8 cellular contexts compared by ENCODE assay signal in genomic region chr6:36755435-36756348, GRCh38. TPM values are rescaled to one million over a fixed set of nuclear protein-coding genes. Genes with fewer than 3 reads are reported as not detected.
DNase-seq lines count a peak whose midpoint lies in the region; ATAC-seq and TF ChIP-seq lines count a peak whose summit lies in the region.

No MANE protein-coding gene starts in this region.

- no peak overlapping the region for H3K27ac ChIP-seq in mesendoderm (ENCODE audit: low read depth, low read length)

- no peak overlapping the region for H4K8ac ChIP-seq in mesendoderm (ENCODE audit: low read depth, low read length)

- H3K4me3 Mint-ChIP-seq in activated B cell treated with CpG ODN at 0.5 μM for 24 hours = peak overlapping the region; percentile 90
- H3K4me3 Mint-ChIP-seq in central memory CD8-positive, alpha-beta T cell = peak overlapping the region; percentile 51

- H3K36me3 ChIP-seq in mesendoderm (ENCODE audit: control insufficient read depth, insufficient read depth, low read length) = no peaks in the 10 kb centered on the region

- ATAC-seq in HG03342 (IDR thresholded peaks at IDR 0.05; ENCODE audit: unreplicated experiment) (peak; percentile 57), activated B cell treated with CpG ODN at 0.5 μM for 24 hours (ENCODE audit: low read depth) (peak; percentile 60)
- peak; percentile 90 for ATAC-seq in central memory CD8-positive, alpha-beta T cell (replicated peaks; ENCODE audit: extremely low read depth, poor library complexity, severe bottlenecking)

- CTCF ChIA-PET in GM10248 (lab: Yijun Ruan, JAX) (interaction anchor here (0.8 to 25.8 kb wide), 11 partner anchors 21 to 660 kb away, joined by 3 to 596 read pairs (median 3); no protein-coding TSS in a partner anchor), activated B cell treated with CpG ODN at 0.5 μM for 24 hours (lab: Charles Lee) (interaction anchor here (0.9 to 7.1 kb wide), 7 partner anchors 11 to 139 kb away, joined by 3 to 121 read pairs (median 8); partner anchors contain the start of gene CDKN1A)

- no peak overlapping the region for H2AK5ac ChIP-seq in mesendoderm (ENCODE audit: low read length)

- no peak overlapping the region for H3K56ac ChIP-seq in mesendoderm (ENCODE audit: low read length)

- no peak overlapping the region for H3K4me3 ChIP-seq in mesendoderm (ENCODE audit: low read length)

- intact Hi-C loops in activated B cell treated with CpG ODN at 0.5 μM for 24 hours (cut with micrococcal nuclease) = loop anchor here (1.0 to 5.0 kb wide), 3 partner anchors 15 to 313 kb away; partner anchors contain the start of genes KCTD20 and PXT1

- TF ChIP-seq CTCF in GM10248 (IDR thresholded peaks at IDR 0.05; ENCODE audit: control extremely low read depth, extremely low read depth, low read depth, missing control alignments) = no peak
- TF ChIP-seq CTCF in activated B cell treated with CpG ODN at 0.5 μM for 24 hours (IDR thresholded peaks at IDR 0.05) = no peak

- peak overlapping the region; percentile 97 for H3K27ac Mint-ChIP-seq in activated B cell treated with CpG ODN at 0.5 μM for 24 hours
- peak overlapping the region; percentile 99 for H3K27ac Mint-ChIP-seq in central memory CD8-positive, alpha-beta T cell (ENCODE audit: low read depth)

- no peaks in the 10 kb centered on the region for H3K27me3 Mint-ChIP-seq in activated B cell treated with CpG ODN at 0.5 μM for 24 hours
- H3K27me3 Mint-ChIP-seq in central memory CD8-positive, alpha-beta T cell = no peaks in the 10 kb centered on the region

- H3K27me3 ChIP-seq in mesendoderm (ENCODE audit: insufficient read depth, low read length, poor library complexity) = no peaks in the 10 kb centered on the region

- H3K36me3 Mint-ChIP-seq in activated B cell treated with CpG ODN at 0.5 μM for 24 hours (ENCODE audit: low read depth) = peaks cover 24% of the 10 kb centered on the region
- peaks cover 5% of the 10 kb centered on the region for H3K36me3 Mint-ChIP-seq in central memory CD8-positive, alpha-beta T cell (ENCODE audit: insufficient read depth)

- H3K23ac ChIP-seq in mesendoderm (ENCODE audit: low read length) = no peak overlapping the region

- H4K5ac ChIP-seq in mesendoderm (ENCODE audit: low read length) = no peak overlapping the region

- H2BK120ac ChIP-seq in mesendoderm (ENCODE audit: low read depth, low read length) = no peak overlapping the region

- DNase-seq in GM10248 (ENCODE audit: extremely low spot score) = peak; percentile 71
- DNase-seq in activated B cell treated with CpG ODN at 0.5 μM for 24 hours = peak; percentile 51
- DNase-seq in central memory CD8-positive, alpha-beta T cell (ENCODE audit: low spot score in 2 of 2) = peak; percentile 35 to 74
- DNase-seq in stimulated activated CD4-positive, alpha-beta T cell treated with anti-CD3 and anti-CD28 coated beads, TNF-alpha, amount 100 ng/mL, for 4 hours (ENCODE audit: low read depth in 3 of 3) = peak; percentile 39 to 61 (median 56)
- no peak for DNase-seq in mesendoderm
- no peak for DNase-seq in NCI-H1092 treated with DMSO at 0.1 percent for 48 hours (lab: John Stamatoyannopoulos, UW)
- DNase-seq in iPS-NIHi11 (ENCODE audit: low spot score) = no peak

- no CpG with 5 or more reads among the region's 19 CpGs for WGBS in mesendoderm (ENCODE audit: extremely low coverage, insufficient coverage, low lambda C conversion rate)

- H3K9me3 Mint-ChIP-seq in activated B cell treated with CpG ODN at 0.5 μM for 24 hours = no peaks in the 10 kb centered on the region
- no peaks in the 10 kb centered on the region for H3K9me3 Mint-ChIP-seq in central memory CD8-positive, alpha-beta T cell

- H3K4me1 Mint-ChIP-seq in activated B cell treated with CpG ODN at 0.5 μM for 24 hours = peaks cover 92% of the 10 kb centered on the region
- H3K4me1 Mint-ChIP-seq in central memory CD8-positive, alpha-beta T cell = peaks cover 75% of the 10 kb centered on the region

- POLR2A ChIA-PET in GM10248 (lab: Yijun Ruan, JAX) = interaction anchor here (1.1 to 1.7 kb wide), 2 partner anchors 77 to 160 kb away, joined by 3 read pairs; partner anchors contain the start of gene CDKN1A
- POLR2A ChIA-PET in activated B cell treated with CpG ODN at 0.5 μM for 24 hours (lab: Charles Lee) = interaction anchor here (0.5 to 9.9 kb wide), 25 partner anchors 9 to 598 kb away, joined by 3 to 226 read pairs (median 4); partner anchors contain the start of genes CDKN1A, FGD2 and KCTD20

- no peak overlapping the region for H3K18ac ChIP-seq in mesendoderm (ENCODE audit: low read length)

- H2BK15ac ChIP-seq in mesendoderm (replicated peaks; ENCODE audit: low read depth) = no peak overlapping the region

- no peak overlapping the region for H3K4ac ChIP-seq in mesendoderm (ENCODE audit: low read depth, low read length)

- H3K79me2 ChIP-seq in mesendoderm (ENCODE audit: control insufficient read depth, insufficient read depth, low read length) = no peaks in the 10 kb centered on the region

- H3K9ac ChIP-seq in mesendoderm (ENCODE audit: low read length) = no peak overlapping the region

- H3K79me1 ChIP-seq in mesendoderm (ENCODE audit: low read length) = no peaks in the 10 kb centered on the region

- H2BK5ac ChIP-seq in mesendoderm (ENCODE audit: low read length) = no peak overlapping the region

- no peak overlapping the region for H3K4me2 ChIP-seq in mesendoderm (ENCODE audit: low read length)

- H3K4me1 ChIP-seq in mesendoderm (ENCODE audit: control insufficient read depth, low read depth, low read length) = no peaks in the 10 kb centered on the region

RNA-seq across cellular contexts. Expression of gene RAB44, which starts 58.1 kb away (rescaled TPM):
- total RNA-seq in activated B cell treated with CpG ODN at 0.5 μM for 24 hours = 0.20 TPM in 1 of 2 replicates, not detected in the other
- polyA plus RNA-seq in mesendoderm (2013, experiment 1 of 2) = 0.01 TPM
- not detected for polyA plus RNA-seq in mesendoderm (2013, experiment 2 of 2)

Comparison
In these comparisons a context has a peak if more than half of its experiments do, and no peak if none do; other contexts are left out.
1. DNase-seq: peak in GM10248 (single experiment), activated B cell treated with CpG ODN at 0.5 μM for 24 hours (single experiment), central memory CD8-positive, alpha-beta T cell (2 of 2) and stimulated activated CD4-positive, alpha-beta T cell treated with anti-CD3 and anti-CD28 coated beads, TNF-alpha, amount 100 ng/mL, for 4 hours (3 of 3); none in mesendoderm (single experiment), NCI-H1092 treated with DMSO at 0.1 percent for 48 hours (single experiment) and iPS-NIHi11 (single experiment).
2. Peak in every context shown above with its lines, with median percentiles within 50 percentile points of each other: ATAC-seq.